Comparison of ENCODE assay signal across 1 cellular context in genomic region chr7:12725575-12726316, GRCh38.
TF ChIP-seq lines count a peak whose summit lies in the region.

No MANE protein-coding gene starts in this region.

TF ChIP-seq in K562, 482 proteins besides CTCF, POLR2A, EP300 and RAD21 (continued from another document):
- TF ChIP-seq CUX1 (CRISPR knock-in tag; IDR thresholded peaks at IDR 0.05) (0 out of 2 replicates have a peak, but pooled peaks have one; percentile 20), ZSCAN32 (CRISPR knock-in tag; IDR thresholded peaks at IDR 0.05) (no peak), PREB (CRISPR knock-in tag; IDR thresholded peaks at IDR 0.05) (no peak), ZBTB17 (CRISPR knock-in tag; IDR thresholded peaks at IDR 0.05) (no peak), YBX1 (IDR thresholded peaks at IDR 0.05) (no peak), ZC3H4 (CRISPR knock-in tag; IDR thresholded peaks at IDR 0.05; ENCODE audit: borderline replicate concordance) (no peak), NR2C1 (IDR thresholded peaks at IDR 0.05) (peak; percentile 9; the same call in 1 of the 2 replicates), NR2C1 (tag; IDR thresholded peaks at IDR 0.05) (no peak), ZNF785 (CRISPR knock-in tag; IDR thresholded peaks at IDR 0.05) (no peak), SUPT5H (IDR thresholded peaks at IDR 0.05) (no peak), ZBTB7A (IDR thresholded peaks at IDR 0.05; ENCODE audit: borderline replicate concordance, control insufficient read depth, low read depth, low read length) (no peak), ATF2 (CRISPR knock-in tag; IDR thresholded peaks at IDR 0.05) (no peak), MAFK (IDR thresholded peaks at IDR 0.05; ENCODE audit: low read length) (no peak), IRF9 (tag; IDR thresholded peaks at IDR 0.05) (0 out of 2 replicates have a peak, but pooled peaks have one; percentile 47), MYBL2 (IDR thresholded peaks at IDR 0.05; ENCODE audit: low read depth) (no peak), MYBL2 (CRISPR knock-in tag; IDR thresholded peaks at IDR 0.05; ENCODE audit: borderline replicate concordance) (no peak), KDM1A (IDR thresholded peaks at IDR 0.05) (no peak), IRF2 (CRISPR knock-in tag; IDR thresholded peaks at IDR 0.05) (no peak), KDM5B (IDR thresholded peaks at IDR 0.05; ENCODE audit: insufficient replicate concordance, low read depth, low read length) (no peak), HOXB6 (CRISPR knock-in tag; IDR thresholded peaks at IDR 0.05; ENCODE audit: borderline replicate concordance) (no peak), ETS2 (tag; IDR thresholded peaks at IDR 0.05; ENCODE audit: borderline replicate concordance, poor library complexity, severe bottlenecking) (no peak), ZBTB1 (CRISPR knock-in tag; IDR thresholded peaks at IDR 0.05; ENCODE audit: borderline replicate concordance, low read depth) (no peak), ASH1L (IDR thresholded peaks at IDR 0.05; ENCODE audit: borderline replicate concordance, low read depth, partially characterized antibody) (no peak), HNRNPL (IDR thresholded peaks at IDR 0.05; ENCODE audit: low read depth, low read length) (no peak), ZNF134 (CRISPR knock-in tag; conservative IDR thresholded peaks at IDR 0.05) (no peak), ATF7 (IDR thresholded peaks at IDR 0.05) (peak; percentile 50; the same call in 1 of the 2 replicates), NR2C2 (CRISPR knock-in tag; IDR thresholded peaks at IDR 0.05) (no peak), NR2C2 (tag; IDR thresholded peaks at IDR 0.05) (no peak), HOMEZ (CRISPR knock-in tag; IDR thresholded peaks at IDR 0.05) (no peak), BHLHE40 (IDR thresholded peaks at IDR 0.05; ENCODE audit: low read length) (no peak), ARNT (IDR thresholded peaks at IDR 0.05) (no peak)
- TF ChIP-seq, protein P1, sequence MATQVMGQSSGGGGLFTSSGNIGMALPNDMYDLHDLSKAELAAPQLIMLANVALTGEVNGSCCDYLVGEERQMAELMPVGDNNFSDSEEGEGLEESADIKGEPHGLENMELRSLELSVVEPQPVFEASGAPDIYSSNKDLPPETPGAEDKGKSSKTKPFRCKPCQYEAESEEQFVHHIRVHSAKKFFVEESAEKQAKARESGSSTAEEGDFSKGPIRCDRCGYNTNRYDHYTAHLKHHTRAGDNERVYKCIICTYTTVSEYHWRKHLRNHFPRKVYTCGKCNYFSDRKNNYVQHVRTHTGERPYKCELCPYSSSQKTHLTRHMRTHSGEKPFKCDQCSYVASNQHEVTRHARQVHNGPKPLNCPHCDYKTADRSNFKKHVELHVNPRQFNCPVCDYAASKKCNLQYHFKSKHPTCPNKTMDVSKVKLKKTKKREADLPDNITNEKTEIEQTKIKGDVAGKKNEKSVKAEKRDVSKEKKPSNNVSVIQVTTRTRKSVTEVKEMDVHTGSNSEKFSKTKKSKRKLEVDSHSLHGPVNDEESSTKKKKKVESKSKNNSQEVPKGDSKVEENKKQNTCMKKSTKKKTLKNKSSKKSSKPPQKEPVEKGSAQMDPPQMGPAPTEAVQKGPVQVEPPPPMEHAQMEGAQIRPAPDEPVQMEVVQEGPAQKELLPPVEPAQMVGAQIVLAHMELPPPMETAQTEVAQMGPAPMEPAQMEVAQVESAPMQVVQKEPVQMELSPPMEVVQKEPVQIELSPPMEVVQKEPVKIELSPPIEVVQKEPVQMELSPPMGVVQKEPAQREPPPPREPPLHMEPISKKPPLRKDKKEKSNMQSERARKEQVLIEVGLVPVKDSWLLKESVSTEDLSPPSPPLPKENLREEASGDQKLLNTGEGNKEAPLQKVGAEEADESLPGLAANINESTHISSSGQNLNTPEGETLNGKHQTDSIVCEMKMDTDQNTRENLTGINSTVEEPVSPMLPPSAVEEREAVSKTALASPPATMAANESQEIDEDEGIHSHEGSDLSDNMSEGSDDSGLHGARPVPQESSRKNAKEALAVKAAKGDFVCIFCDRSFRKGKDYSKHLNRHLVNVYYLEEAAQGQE (CRISPR knock-in tag; IDR thresholded peaks at IDR 0.05; ENCODE audit: low read depth): no peak
- TF ChIP-seq, protein P2, sequence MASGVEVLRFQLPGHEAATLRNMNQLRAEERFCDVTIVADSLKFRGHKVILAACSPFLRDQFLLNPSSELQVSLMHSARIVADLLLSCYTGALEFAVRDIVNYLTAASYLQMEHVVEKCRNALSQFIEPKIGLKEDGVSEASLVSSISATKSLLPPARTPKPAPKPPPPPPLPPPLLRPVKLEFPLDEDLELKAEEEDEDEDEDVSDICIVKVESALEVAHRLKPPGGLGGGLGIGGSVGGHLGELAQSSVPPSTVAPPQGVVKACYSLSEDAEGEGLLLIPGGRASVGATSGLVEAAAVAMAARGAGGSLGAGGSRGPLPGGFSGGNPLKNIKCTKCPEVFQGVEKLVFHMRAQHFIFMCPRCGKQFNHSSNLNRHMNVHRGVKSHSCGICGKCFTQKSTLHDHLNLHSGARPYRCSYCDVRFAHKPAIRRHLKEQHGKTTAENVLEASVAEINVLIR (CRISPR knock-in tag; IDR thresholded peaks at IDR 0.05): no peak
- TF ChIP-seq, protein P3, sequence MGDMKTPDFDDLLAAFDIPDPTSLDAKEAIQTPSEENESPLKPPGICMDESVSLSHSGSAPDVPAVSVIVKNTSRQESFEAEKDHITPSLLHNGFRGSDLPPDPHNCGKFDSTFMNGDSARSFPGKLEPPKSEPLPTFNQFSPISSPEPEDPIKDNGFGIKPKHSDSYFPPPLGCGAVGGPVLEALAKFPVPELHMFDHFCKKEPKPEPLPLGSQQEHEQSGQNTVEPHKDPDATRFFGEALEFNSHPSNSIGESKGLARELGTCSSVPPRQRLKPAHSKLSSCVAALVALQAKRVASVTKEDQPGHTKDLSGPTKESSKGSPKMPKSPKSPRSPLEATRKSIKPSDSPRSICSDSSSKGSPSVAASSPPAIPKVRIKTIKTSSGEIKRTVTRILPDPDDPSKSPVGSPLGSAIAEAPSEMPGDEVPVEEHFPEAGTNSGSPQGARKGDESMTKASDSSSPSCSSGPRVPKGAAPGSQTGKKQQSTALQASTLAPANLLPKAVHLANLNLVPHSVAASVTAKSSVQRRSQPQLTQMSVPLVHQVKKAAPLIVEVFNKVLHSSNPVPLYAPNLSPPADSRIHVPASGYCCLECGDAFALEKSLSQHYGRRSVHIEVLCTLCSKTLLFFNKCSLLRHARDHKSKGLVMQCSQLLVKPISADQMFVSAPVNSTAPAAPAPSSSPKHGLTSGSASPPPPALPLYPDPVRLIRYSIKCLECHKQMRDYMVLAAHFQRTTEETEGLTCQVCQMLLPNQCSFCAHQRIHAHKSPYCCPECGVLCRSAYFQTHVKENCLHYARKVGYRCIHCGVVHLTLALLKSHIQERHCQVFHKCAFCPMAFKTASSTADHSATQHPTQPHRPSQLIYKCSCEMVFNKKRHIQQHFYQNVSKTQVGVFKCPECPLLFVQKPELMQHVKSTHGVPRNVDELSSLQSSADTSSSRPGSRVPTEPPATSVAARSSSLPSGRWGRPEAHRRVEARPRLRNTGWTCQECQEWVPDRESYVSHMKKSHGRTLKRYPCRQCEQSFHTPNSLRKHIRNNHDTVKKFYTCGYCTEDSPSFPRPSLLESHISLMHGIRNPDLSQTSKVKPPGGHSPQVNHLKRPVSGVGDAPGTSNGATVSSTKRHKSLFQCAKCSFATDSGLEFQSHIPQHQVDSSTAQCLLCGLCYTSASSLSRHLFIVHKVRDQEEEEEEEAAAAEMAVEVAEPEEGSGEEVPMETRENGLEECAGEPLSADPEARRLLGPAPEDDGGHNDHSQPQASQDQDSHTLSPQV (IDR thresholded peaks at IDR 0.05): peak; percentile 41
- TF ChIP-seq, protein P4, sequence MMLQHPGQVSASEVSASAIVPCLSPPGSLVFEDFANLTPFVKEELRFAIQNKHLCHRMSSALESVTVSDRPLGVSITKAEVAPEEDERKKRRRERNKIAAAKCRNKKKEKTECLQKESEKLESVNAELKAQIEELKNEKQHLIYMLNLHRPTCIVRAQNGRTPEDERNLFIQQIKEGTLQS (IDR thresholded peaks at IDR 0.05): peak; percentile 95
- TF ChIP-seq, protein P4 (CRISPR knock-in tag; conservative IDR thresholded peaks at IDR 0.05): no peak
- TF ChIP-seq, protein P5, sequence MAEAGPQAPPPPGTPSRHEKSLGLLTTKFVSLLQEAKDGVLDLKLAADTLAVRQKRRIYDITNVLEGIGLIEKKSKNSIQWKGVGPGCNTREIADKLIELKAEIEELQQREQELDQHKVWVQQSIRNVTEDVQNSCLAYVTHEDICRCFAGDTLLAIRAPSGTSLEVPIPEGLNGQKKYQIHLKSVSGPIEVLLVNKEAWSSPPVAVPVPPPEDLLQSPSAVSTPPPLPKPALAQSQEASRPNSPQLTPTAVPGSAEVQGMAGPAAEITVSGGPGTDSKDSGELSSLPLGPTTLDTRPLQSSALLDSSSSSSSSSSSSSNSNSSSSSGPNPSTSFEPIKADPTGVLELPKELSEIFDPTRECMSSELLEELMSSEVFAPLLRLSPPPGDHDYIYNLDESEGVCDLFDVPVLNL (CRISPR knock-in tag; IDR thresholded peaks at IDR 0.05; ENCODE audit: low read depth): no peak
TF ChIP-seq in K562: peak in this region for 22.
